Comparison of ENCODE assay signal across 8 cellular contexts in the genomic region with DNA sequence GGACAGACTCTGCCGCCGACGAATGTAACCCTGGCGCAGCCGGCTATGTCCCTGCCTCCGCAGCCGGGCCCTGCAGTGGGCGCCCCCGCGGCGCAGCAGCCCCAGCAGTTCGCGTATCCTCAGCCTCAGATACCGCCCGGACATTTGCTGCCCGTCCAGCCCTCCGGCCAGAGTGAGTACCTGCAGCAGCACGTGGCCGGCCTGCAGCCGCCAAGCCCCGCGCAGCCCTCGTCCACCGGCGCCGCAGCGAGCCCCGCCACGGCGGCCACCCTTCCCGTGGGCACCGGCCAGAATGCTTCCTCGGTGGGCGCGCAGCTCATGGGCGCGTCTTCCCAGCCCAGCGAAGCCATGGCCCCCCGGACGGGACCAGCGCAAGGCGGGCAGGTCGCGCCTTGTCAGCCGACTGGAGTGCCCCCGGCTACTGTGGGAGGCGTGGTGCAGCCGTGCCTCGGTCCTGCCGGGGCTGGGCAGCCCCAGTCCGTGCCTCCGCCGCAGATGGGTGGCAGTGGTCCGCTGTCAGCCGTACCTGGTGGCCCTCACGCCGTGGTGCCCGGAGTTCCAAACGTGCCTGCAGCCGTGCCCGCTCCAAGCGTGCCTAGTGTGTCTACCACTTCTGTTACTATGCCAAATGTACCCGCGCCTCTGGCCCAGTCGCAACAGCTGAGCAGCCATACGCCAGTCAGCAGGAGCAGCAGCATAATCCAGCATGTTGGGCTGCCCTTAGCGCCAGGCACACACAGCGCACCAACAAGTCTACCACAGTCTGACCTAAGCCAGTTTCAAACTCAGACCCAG. TPM values are rescaled to one million over a fixed set of nuclear protein-coding genes. Genes with fewer than 3 reads are reported as not detected.
A peak's percentile ranks its signal among the peaks of the same experiment; 100 is the strongest.
DNase-seq lines count a peak whose midpoint lies in the region; ATAC-seq and TF ChIP-seq lines count a peak whose summit lies in the region.

No MANE protein-coding gene starts in this region.

- H3K27ac Mint-ChIP-seq in brain: peak overlapping the region; percentile 91 to 98 (median 95)

- no peaks in the 10 kb centered on the region; the same call in 1 of the 2 replicates for H3F3A ChIP-seq in DOHH2 (ENCODE audit: control insufficient read depth, insufficient read depth)

- peak overlapping the region; percentile 18 for H3K9ac ChIP-seq in iPS-15b (ENCODE audit: low read depth, low read length)

- peak overlapping the region; percentile 87 for H3K4me2 ChIP-seq in DOHH2 (ENCODE audit: low read length)

- H3K36me3 ChIP-seq in DOHH2 (ENCODE audit: control insufficient read depth, low read length) (peaks cover 61% of the 10 kb centered on the region), iPS-15b (ENCODE audit: control insufficient read depth, insufficient read depth, low read length) (no peaks in the 10 kb centered on the region)

- H3K4me3 ChIP-seq in DOHH2 (ENCODE audit: low read length) (peak overlapping the region; percentile 98), HL-60 (replicated peaks; ENCODE audit: insufficient read depth, low read length) (peak overlapping the region; percentile 80), iPS-15b (ENCODE audit: low read depth, low read length) (peak overlapping the region; percentile 90)

- intact Hi-C loops in sciatic nerve (cut with DNase I): no loop called here

- H3K27ac ChIP-seq in DOHH2 (ENCODE audit: low read depth, low read length) (no peak overlapping the region), HL-60 (replicated peaks) (peak overlapping the region; percentile 98)

- H3K9me2 ChIP-seq in DOHH2 (replicated peaks; ENCODE audit: control insufficient read depth, low read length): no peaks in the 10 kb centered on the region

- peaks cover 68% of the 10 kb centered on the region for H3K79me2 ChIP-seq in DOHH2 (ENCODE audit: control insufficient read depth, low read length)

- H3K36me3 Mint-ChIP-seq in brain: peaks cover 25% of the 10 kb centered on the region

- peak in 1 of 2 experiments; percentile 48 for DNase-seq in HL-60 (ENCODE audit: low read depth in 1 of 2, low spot score in 1 of 2)
- DNase-seq in T-helper 1 cell: peak; percentile 7 to 37 (median 17)
- DNase-seq in sciatic nerve (ENCODE audit: low spot score): peak; percentile 66

- peaks cover 0 to 3% (median 0%) of the 10 kb centered on the region in 5 experiments for H3K9me3 Mint-ChIP-seq in brain

- peaks cover 26% of the 10 kb centered on the region for H3K27me3 Mint-ChIP-seq in brain

- H3K27me3 ChIP-seq in DOHH2 (ENCODE audit: control insufficient read depth, low read length): no peaks in the 10 kb centered on the region
- no peaks in the 10 kb centered on the region for H3K27me3 ChIP-seq in HL-60 (ENCODE audit: insufficient read depth, poor library complexity, severe bottlenecking)
- H3K27me3 ChIP-seq in iPS-15b (ENCODE audit: control insufficient read depth, insufficient read depth, low read length): no peaks in the 10 kb centered on the region

- H3K4me3 Mint-ChIP-seq in brain: peak overlapping the region; percentile 85 to 99 (median 88)

- H3K4me1 Mint-ChIP-seq in brain: peaks cover 44% of the 10 kb centered on the region

- peaks cover 47% of the 10 kb centered on the region for H4K20me1 ChIP-seq in DOHH2 (ENCODE audit: control insufficient read depth, insufficient read depth, low read depth, low read length)

- H3K4me1 ChIP-seq in DOHH2 (ENCODE audit: control insufficient read depth, low read length) (peaks cover 38% of the 10 kb centered on the region), iPS-15b (ENCODE audit: control insufficient read depth, insufficient read depth, low read length) (peaks cover 8% of the 10 kb centered on the region)

- ATAC-seq in sciatic nerve (no peak), GM21447 (IDR thresholded peaks at IDR 0.05; ENCODE audit: unreplicated experiment) (no peak), HG03521 (IDR thresholded peaks at IDR 0.05; ENCODE audit: unreplicated experiment) (no peak)

- TF ChIP-seq CTCF in DOHH2 (IDR thresholded peaks at IDR 0.05; ENCODE audit: low read depth, low read length, poor library complexity, severe bottlenecking): no peak
- TF ChIP-seq CTCF in HL-60 (IDR thresholded peaks at IDR 0.05; ENCODE audit: insufficient read depth, low read length): no peak
- TF ChIP-seq CTCF in brain (conservative IDR thresholded peaks at IDR 0.05): no peak

- no peaks in the 10 kb centered on the region for H3K9me3 ChIP-seq in DOHH2 (ENCODE audit: control insufficient read depth, insufficient read depth, low read length)
- no peaks in the 10 kb centered on the region for H3K9me3 ChIP-seq in iPS-15b (ENCODE audit: control insufficient read depth, insufficient read depth, low read length)

RNA-seq across cellular contexts. Expression of a gene that starts 2.4 kb away (rescaled TPM):
- polyA plus RNA-seq in brain (ENCODE audit: insufficient read depth, low read depth, low replicate concordance): 4.4 TPM
- total RNA-seq in sciatic nerve: 30.6 TPM
